ENCODE assay signal across 1 cellular context in genomic region chr10:84148006-84148597, GRCh38.
A peak's percentile ranks its signal among the peaks of the same experiment; 100 is the strongest.
TF ChIP-seq lines count a peak whose summit lies in the region.

No MANE protein-coding gene starts in this region.

TF ChIP-seq in K562, 482 proteins besides CTCF, POLR2A, EP300 and RAD21:
- TF ChIP-seq POLR2H (tag; IDR thresholded peaks at IDR 0.05; ENCODE audit: low read depth) (peak; percentile 29; the same call in 1 of the 2 replicates), ZNF766 (CRISPR knock-in tag; conservative IDR thresholded peaks at IDR 0.05) (0 out of 2 replicates have a peak, but pooled peaks have one; percentile 39)
